31 cellular contexts compared by ENCODE assay signal in genomic region chr17:6686026-6686425, GRCh38. TPM values are rescaled to one million over a fixed set of nuclear protein-coding genes. Genes with fewer than 3 reads are reported as not detected.
"Had no signal": no experiment of that assay in that cellular context is flagged by ENCODE, and none has a peak within 500 bp of the region (broad histone marks: within the 10 kb centered on the region; RNA-seq: fewer than 3 reads in every experiment).

No MANE protein-coding gene starts in this region.

- DNase-seq: cortex of kidney; effector memory CD8-positive, alpha-beta T cell; erythroblast; esophagus squamous epithelium; foreskin melanocyte; glutamatergic neuron; heart right ventricle; hypothalamus; immature natural killer cell; islet precursor cell; kidney glomerular epithelial cell; left colon; left ventricle myocardium superior; mesenchymal stem cell; mucosa of descending colon; naive B cell; stimulated activated CD4-positive, alpha-beta T cell treated with anti-CD3 and anti-CD28 coated beads, Interleukin-12 subunit alpha, Interleukin-12 subunit beta, amount 100 ng/mL, for 4 hours; stimulated activated CD4-positive, alpha-beta T cell treated with anti-CD3 and anti-CD28 coated beads, Interleukin-1b, Interleukin-23, amount 100 ng/mL, for 48 hours; stimulated activated CD4-positive, alpha-beta T cell treated with anti-CD3 and anti-CD28 coated beads, Interleukin-4, amount 100 ng/mL, for 1 hour; stimulated activated CD8-positive, alpha-beta memory T cell treated with anti-CD3 and anti-CD28 coated beads, Interleukin-4, amount 100 ng/mL, for 48 hours; stimulated activated naive CD4-positive, alpha-beta T cell; stimulated activated naive CD8-positive, alpha-beta T cell treated with anti-CD3 and anti-CD28 coated beads, Interleukin-15, amount 100 ng/mL, for 72 hours; transverse colon; upper lobe of right lung; uterus had no signal

- H3K4me3 ChIP-seq: esophagus squamous epithelium, heart right ventricle, mucosa of descending colon, smooth muscle cell, suprapubic skin, transverse colon, upper lobe of right lung, uterus had no signal

- H2AFZ ChIP-seq: parathyroid adenoma had no signal

- H3K27ac ChIP-seq: esophagus squamous epithelium, heart right ventricle, parathyroid adenoma, suprapubic skin, transverse colon, upper lobe of right lung, uterus had no signal

- H3K4me1 ChIP-seq: heart right ventricle, parathyroid adenoma, suprapubic skin, transverse colon, upper lobe of right lung, uterus had no signal

- H3K9ac ChIP-seq: parathyroid adenoma had no signal

- H3K36me3 ChIP-seq: esophagus squamous epithelium, heart right ventricle, suprapubic skin, transverse colon, upper lobe of right lung, uterus had no signal

- H3K4me2 ChIP-seq: smooth muscle cell had no signal

- ATAC-seq: effector memory CD8-positive, alpha-beta T cell; heart right ventricle; left colon; left ventricle myocardium superior; mucosa of descending colon; natural killer cell treated with Interleukin-12 subunit alpha and Interleukin-12 subunit beta and Interleukin-15 and Interleukin-18, amount 100 ng/mL, for 72 hours; sciatic nerve; stimulated activated naive CD8-positive, alpha-beta T cell treated with anti-CD3 and anti-CD28 coated beads, Interleukin-15, amount 100 ng/mL, for 72 hours; upper lobe of right lung had no signal

- H3K27me3 ChIP-seq: upper lobe of right lung, uterus had no signal

- H3K9me3 ChIP-seq: esophagus squamous epithelium, heart right ventricle, mucosa of descending colon, suprapubic skin, transverse colon, upper lobe of right lung, uterus had no signal

RNA-seq across cellular contexts. Expression of gene SLC13A5, which starts 27.1 kb away (rescaled TPM):
- total RNA-seq: left colon; left ventricle myocardium superior; mucosa of descending colon; natural killer cell treated with Interleukin-12 subunit alpha and Interleukin-12 subunit beta and Interleukin-15 and Interleukin-18, amount 100 ng/mL, for 72 hours; osteoblast; transverse colon; upper lobe of right lung had no signal
- polyA plus RNA-seq: immature natural killer cell, smooth muscle cell had no signal
